In genomic region chr17:45342871-45343526, GRCh38 we compare ENCODE assay signal across 21 cellular contexts. TPM values are rescaled to one million over a fixed set of nuclear protein-coding genes. Genes with fewer than 3 reads are reported as not detected.
A peak's percentile ranks its signal among the peaks of the same experiment; 100 is the strongest.
DNase-seq lines count a peak whose midpoint lies in the region; ATAC-seq, FAIRE-seq and TF ChIP-seq lines count a peak whose summit lies in the region.
"Had no signal": no experiment of that assay in that cellular context is flagged by ENCODE, and none has a peak within 500 bp of the region (broad histone marks: within the 10 kb centered on the region; RNA-seq: fewer than 3 reads in every experiment).

No MANE protein-coding gene starts in this region.

- H2BK15ac ChIP-seq in H1 (ENCODE audit: low read length), result no peak overlapping the region; the same call in 1 of the 2 replicates

- intact Hi-C loops in cardiac septum (cut with DNase I), result no loop called here
- intact Hi-C loops in right cardiac atrium (cut with DNase I), result loop anchor here in 1 of 4 donors (2.0 kb wide), 1 partner anchor 20 kb away; no protein-coding TSS in a partner anchor
- intact Hi-C loops in posterior vena cava (cut with DNase I), result no loop called here

- no peak overlapping the region for H4K5ac ChIP-seq in H1 (ENCODE audit: insufficient read length, low read depth, low read length)

- no peak overlapping the region for H4K91ac ChIP-seq in H1 (replicated peaks; ENCODE audit: insufficient read length, low read length)

- H3K9me3 ChIP-seq in right cardiac atrium (ENCODE audit: control insufficient read depth, low read length) (no peaks in the 10 kb centered on the region), H1 (ENCODE audit: insufficient read depth in 2 of 2, low read depth in 1 of 2, low read length in 1 of 2) (no peaks in the 10 kb centered on the region)
- H3K9me3 ChIP-seq: BLaER1 treated with 17β-estradiol and CSF1 and Interleukin-3, amounts not matched to agents 10 nM and 100 nM had no signal

- H2BK120ac ChIP-seq in H1 (replicated peaks; ENCODE audit: low read depth, low read length), result no peak overlapping the region

- TF ChIP-seq POLR2A in H1 (IDR thresholded peaks at IDR 0.05; ENCODE audit: control extremely low read depth in 1 of 2, low read depth in 2 of 2, low read length in 2 of 2), result no peak

- H3K4me2 ChIP-seq in H1 (ENCODE audit: insufficient read depth in 1 of 2, low read depth in 2 of 2, low read length in 2 of 2), result no peak overlapping the region
- H3K4me2 ChIP-seq: BLaER1 treated with 17β-estradiol and CSF1 and Interleukin-3, amounts not matched to agents 10 nM and 100 nM had no signal

- H3K4me1 ChIP-seq in right cardiac atrium (ENCODE audit: control insufficient read depth, insufficient read depth, low read length) (peaks cover 4% of the 10 kb centered on the region), H1 (replicated peaks in 1 of 4; ENCODE audit: control insufficient read depth in 3 of 4, insufficient read depth in 4 of 4, low read length in 3 of 4) (peaks cover 2 to 8% (median 4%) of the 10 kb centered on the region in 4 experiments; a peak in 6 of 7 replicates)

- no peak overlapping the region for H3K56ac ChIP-seq in H1 (replicated peaks; ENCODE audit: insufficient read length, low read depth, low read length)

- WGBS in right cardiac atrium, result 96% methylated on average over 4 of the region's 4 CpGs
- WGBS in H1 (ENCODE audit: extremely low coverage in 1 of 2, insufficient coverage in 1 of 2, insufficient read length in 1 of 2, insufficient replicate concordance in 2 of 2, low coverage in 1 of 2, low lambda C conversion rate in 2 of 2, missing lambda C conversion rate in 1 of 2), 2 experiments, result 87% methylated on average over 4 of the region's 4 CpGs; no CpG with 5 or more reads in 1 of the 2 experiments

- CTCF ChIA-PET in H1 (lab: Charles Lee; ENCODE audit: partially characterized antibody), result interaction anchor here (0.9 to 1.3 kb wide), 3 partner anchors 51 to 97 kb away, joined by 3 to 5 read pairs (median 4); no protein-coding TSS in a partner anchor

- TF ChIP-seq CTCF in H1 (IDR thresholded peaks at IDR 0.05; ENCODE audit: control extremely low read depth in 1 of 3, insufficient read depth in 1 of 3, low read depth in 1 of 3, low read length in 3 of 3), result no peak

- ATAC-seq in right cardiac atrium, result no peak
- ATAC-seq: CD8-positive, alpha-beta T cell had no signal

- H3K23ac ChIP-seq in H1 (ENCODE audit: insufficient read length), result no peak overlapping the region

- H3K27ac ChIP-seq in right cardiac atrium (ENCODE audit: low read length) (no peak overlapping the region), H1 (ENCODE audit: low read depth, low read length) (no peak overlapping the region)
- H3K27ac ChIP-seq: BLaER1 treated with 17β-estradiol and CSF1 and Interleukin-3, amounts not matched to agents 10 nM and 100 nM; SK-N-MC had no signal

- POLR2A ChIA-PET in H1 (lab: Charles Lee; ENCODE audit: partially characterized antibody), result no interaction called here

- FAIRE-seq in H1 (lab: Jason Lieb, UNC), result no peak
- FAIRE-seq: GM12892, GM18507, RCC 7860 had no signal

- no peak for TF ChIP-seq RAD21 in H1 (IDR thresholded peaks at IDR 0.05 in 1 of 2, conservative IDR thresholded peaks at IDR 0.05 in 1 of 2; ENCODE audit: low read depth in 2 of 2, low read length in 2 of 2)

- no peak for TF ChIP-seq EP300 in H1 (IDR thresholded peaks at IDR 0.05; ENCODE audit: borderline replicate concordance in 1 of 2, low read depth in 2 of 2, low read length in 2 of 2)

- no peaks in the 10 kb centered on the region for H3K36me3 ChIP-seq in H1 (ENCODE audit: control insufficient read depth in 2 of 4, insufficient read depth in 4 of 4, low read length in 3 of 4)
- H3K36me3 ChIP-seq: BLaER1 treated with 17β-estradiol and CSF1 and Interleukin-3, amounts not matched to agents 10 nM and 100 nM had no signal

- H3K4me3 ChIP-seq in right cardiac atrium (ENCODE audit: low read length), result no peak overlapping the region
- no peak overlapping the region for H3K4me3 ChIP-seq in H1 (ENCODE audit: extremely low read depth in 1 of 4, insufficient read depth in 2 of 4, low read depth in 3 of 4, low read length in 4 of 4)
- H3K4me3 ChIP-seq: BLaER1 treated with 17β-estradiol and CSF1 and Interleukin-3, amounts not matched to agents 10 nM and 100 nM; SK-N-MC had no signal

- no peak overlapping the region for H4K8ac ChIP-seq in H1 (ENCODE audit: extremely low read depth, insufficient read depth, low read length)

- peak overlapping the region; percentile 10; the same call in 1 of the 2 replicates for H2BK12ac ChIP-seq in H1 (ENCODE audit: low read depth, low read length)

- no peak overlapping the region for H2AK5ac ChIP-seq in H1 (ENCODE audit: low read depth, low read length)

- H3K18ac ChIP-seq in H1 (ENCODE audit: extremely low read depth, low read length), result no peak overlapping the region

- H3K23me2 ChIP-seq in H1 (ENCODE audit: low read depth, low read length), result no peaks in the 10 kb centered on the region

- DNase-seq in cardiac septum (ENCODE audit: low spot score), result peak; percentile 36
- no peak for DNase-seq in right cardiac atrium
- DNase-seq in H1 (ENCODE audit: low read depth in 1 of 2, low spot score in 2 of 2), result no peak
- DNase-seq in posterior vena cava (ENCODE audit: low spot score), result peak; percentile 13
- no peak for DNase-seq in stimulated activated CD4-positive, alpha-beta T cell treated with anti-CD3 and anti-CD28 coated beads, Interleukin-4, amount 100 ng/mL, for 24 hours
- DNase-seq in NCI-H524 treated with DMSO at 0.1 percent for 48 hours (lab: John Stamatoyannopoulos, UW), result no peak
- no peak for DNase-seq in dedifferentiated amniotic fluid mesenchymal stem cell (ENCODE audit: extremely low spot score)
- DNase-seq: Calu3; CD8-positive, alpha-beta T cell; Karpas-422; NCI-H1092; NCI-H146; NCI-H2029 treated with DMSO at 0.1 percent for 48 hours; NCI-H2171; NCI-H446 treated with DMSO at 0.1 percent for 48 hours; Right ventricle myocardium superior had no signal

- H3K9ac ChIP-seq in H1 (replicated peaks in 1 of 4; ENCODE audit: extremely low read depth in 1 of 4, low read depth in 3 of 4, low read length in 3 of 4), result no peak overlapping the region
- H3K9ac ChIP-seq: BLaER1 treated with 17β-estradiol and CSF1 and Interleukin-3, amounts not matched to agents 10 nM and 100 nM had no signal

- no peak overlapping the region for H3K4ac ChIP-seq in H1 (replicated peaks; ENCODE audit: insufficient read length, low read depth, low read length)

- H2BK20ac ChIP-seq in H1 (ENCODE audit: low read length), result no peak overlapping the region

- no peaks in the 10 kb centered on the region for H3K79me2 ChIP-seq in H1 (ENCODE audit: control insufficient read depth in 1 of 2, insufficient read depth in 2 of 2, low read length in 2 of 2)

- H3K79me1 ChIP-seq in H1 (ENCODE audit: low read depth, low read length), result no peaks in the 10 kb centered on the region

- H2AFZ ChIP-seq in H1 (ENCODE audit: low read length), result no peak overlapping the region

- H3K27me3 ChIP-seq in right cardiac atrium (ENCODE audit: control insufficient read depth, insufficient read depth) (no peaks in the 10 kb centered on the region), H1 (replicated peaks in 1 of 4; ENCODE audit: control insufficient read depth in 3 of 4, extremely low read depth in 1 of 4, insufficient read depth in 3 of 4, low read length in 3 of 4) (peaks cover 0 to under 1% (median 0%) of the 10 kb centered on the region in 4 experiments; a peak in 1 of 7 replicates)
- H3K27me3 ChIP-seq: BLaER1 treated with 17β-estradiol and CSF1 and Interleukin-3, amounts not matched to agents 10 nM and 100 nM had no signal

- no peak overlapping the region for H3K14ac ChIP-seq in H1 (ENCODE audit: insufficient read length)

- no peaks in the 10 kb centered on the region for H4K20me1 ChIP-seq in H1 (replicated peaks in 1 of 2; ENCODE audit: control insufficient read depth in 1 of 2, insufficient read depth in 2 of 2, low read length in 2 of 2)
- H4K20me1 ChIP-seq: BLaER1 treated with 17β-estradiol and CSF1 and Interleukin-3, amounts not matched to agents 10 nM and 100 nM had no signal

- H2BK5ac ChIP-seq in H1 (ENCODE audit: low read depth, low read length), result no peak overlapping the region

TF ChIP-seq in H1, 55 proteins besides CTCF, POLR2A, EP300 and RAD21:
- TF ChIP-seq FOSL1 (IDR thresholded peaks at IDR 0.05; ENCODE audit: insufficient read depth, low read depth, low read length), result no peak
- no peak for TF ChIP-seq TBP (IDR thresholded peaks at IDR 0.05; ENCODE audit: low read depth, low read length)
- no peak for TF ChIP-seq RBBP5 (IDR thresholded peaks at IDR 0.05; ENCODE audit: borderline replicate concordance, low read depth, low read length)
- no peak for TF ChIP-seq POU5F1 (IDR thresholded peaks at IDR 0.05; ENCODE audit: low read depth, low read length)
- TF ChIP-seq SIRT6 (IDR thresholded peaks at IDR 0.05; ENCODE audit: low read length), result no peak
- no peak for TF ChIP-seq CEBPB (IDR thresholded peaks at IDR 0.05; ENCODE audit: low read depth, low read length)
- no peak for TF ChIP-seq CBX8 (IDR thresholded peaks at IDR 0.05; ENCODE audit: borderline replicate concordance, low read depth, low read length)
- TF ChIP-seq GABPA (IDR thresholded peaks at IDR 0.05; ENCODE audit: borderline replicate concordance, insufficient read depth, low read length), result no peak
- no peak for TF ChIP-seq EGR1 (IDR thresholded peaks at IDR 0.05; ENCODE audit: borderline replicate concordance, low read depth, low read length)

RNA-seq across cellular contexts. Expression of gene MAP3K14, which starts 26.2 kb away (rescaled TPM):
- total RNA-seq in cardiac septum (14.6 TPM), right cardiac atrium (10 to 100 TPM; 12.2 to 17.1 (median 15.1) TPM), posterior vena cava (1 to 10 TPM; 9.1 to 9.7 TPM)
- polyA plus RNA-seq in right cardiac atrium (10.8 TPM), H1 (2011; rRNA removed) (5.2 and 6.4 TPM in 2 replicates)
- 6.1 and 6.7 TPM in 2 replicates for total RNA-seq in H1 (2021; fragmentation: NEBNext Ultra II Directional; extraction: Animal tissue kit (Norgen Biotek cat#: 25700))
- polyA plus RNA-seq in H1 (2011; cell fraction: cytosol; rRNA removed), result 4.3 TPM
- polyA plus RNA-seq in H1 (2011; cell fraction: nucleus; rRNA removed), result 9.5 TPM
- 5.2 to 7.2 TPM (median 7.0 TPM) in 4 replicates for polyA plus RNA-seq in H1 (2012, experiment 1 of 2)
- 6.0 TPM for polyA plus RNA-seq in H1 (2012, experiment 2 of 2)
- polyA plus RNA-seq in H1 (2013, experiment 1 of 2), result 3.5 TPM
- polyA plus RNA-seq in H1 (2013, experiment 2 of 2), result 3.3 TPM
- 3.9 and 4.4 TPM in 2 replicates for polyA minus RNA-seq in H1 (2011; rRNA and poly(A)+ RNA removed)
- polyA minus RNA-seq in H1 (2011; cell fraction: cytosol; rRNA and poly(A)+ RNA removed), result 3.0 TPM
- polyA minus RNA-seq in H1 (2011; cell fraction: nucleus; rRNA and poly(A)+ RNA removed), result 5.4 TPM

Comparison
In these comparisons a context has a peak if more than half of its experiments do, and no peak if none do; other contexts are left out.
1. DNase-seq: peak in cardiac septum (single experiment) and posterior vena cava (single experiment); none in right cardiac atrium (0 of 3), H1 (0 of 2), stimulated activated CD4-positive, alpha-beta T cell treated with anti-CD3 and anti-CD28 coated beads, Interleukin-4, amount 100 ng/mL, for 24 hours (single experiment), NCI-H524 treated with DMSO at 0.1 percent for 48 hours (single experiment) and dedifferentiated amniotic fluid mesenchymal stem cell (single experiment).